ENCODE assay signal across 24 cellular contexts in genomic region chr11:81026008-81026407, GRCh38.
A peak's percentile ranks its signal among the peaks of the same experiment; 100 is the strongest.
DNase-seq lines count a peak whose midpoint lies in the region; ATAC-seq, FAIRE-seq and TF ChIP-seq lines count a peak whose summit lies in the region.
"Had no signal": no experiment of that assay in that cellular context is flagged by ENCODE, and none has a peak within 500 bp of the region (broad histone marks: within the 10 kb centered on the region; RNA-seq: fewer than 3 reads in every experiment).

No MANE protein-coding gene starts in this region.

- peak; percentile 6 for FAIRE-seq in H54 (lab: Jason Lieb, UNC)
- FAIRE-seq: A204.1, D721Med, G401.6, GM12891, GM19239 had no signal

- no peaks in the 10 kb centered on the region for H4K20me1 ChIP-seq in neural cell (ENCODE audit: insufficient read depth)
- H4K20me1 ChIP-seq: BLaER1 treated with 17β-estradiol and CSF1 and Interleukin-3, amounts not matched to agents 10 nM and 100 nM had no signal

- no peaks in the 10 kb centered on the region for H3K4me1 Mint-ChIP-seq in natural killer cell
- no peaks in the 10 kb centered on the region for H3K4me1 Mint-ChIP-seq in activated naive CD8-positive, alpha-beta T cell treated with anti-CD3 and anti-CD28 coated beads, Interleukin-2, amount 50 U/mL, for 24 hours
- H3K4me1 Mint-ChIP-seq: B cell had no signal

- H3K4me2 ChIP-seq in neural cell (ENCODE audit: low read length) = no peak overlapping the region
- H3K4me2 ChIP-seq: BLaER1 treated with 17β-estradiol and CSF1 and Interleukin-3, amounts not matched to agents 10 nM and 100 nM had no signal

- peak; percentile 36 for DNase-seq in NCI-H748 (lab: John Stamatoyannopoulos, UW; ENCODE audit: unreplicated experiment)
- DNase-seq in NCI-H748 treated with DMSO at 0.1 percent for 48 hours (lab: John Stamatoyannopoulos, UW) = no peak
- DNase-seq in H54 (ENCODE audit: insufficient read length, low spot score) = no peak
- peak; percentile 29 for DNase-seq in NCI-H524 treated with DMSO at 0.1 percent for 48 hours (lab: John Stamatoyannopoulos, UW)
- no peak for DNase-seq in natural killer cell
- no peak for DNase-seq in activated CD4-positive, alpha-beta T cell treated with anti-CD3 and anti-CD28 coated beads, Interleukin-2, amount 50 U/mL, for 48 hours
- no peak for DNase-seq in activated naive CD8-positive, alpha-beta T cell treated with anti-CD3 and anti-CD28 coated beads, Interleukin-2, amount 50 U/mL, for 24 hours
- DNase-seq: 8988T; AML-193; Caco-2; Calu3; CD4-positive, alpha-beta T cell; CD8-positive, alpha-beta T cell; DMS79 treated with DMSO at 0.1 percent for 48 hours; GF-D8 had no signal

- TF ChIP-seq CTCF in neural cell (IDR thresholded peaks at IDR 0.05; ENCODE audit: poor library complexity, severe bottlenecking) (no peak), natural killer cell (IDR thresholded peaks at IDR 0.05) (no peak)

- H3K27ac Mint-ChIP-seq in natural killer cell = no peak overlapping the region
- no peak overlapping the region for H3K27ac Mint-ChIP-seq in activated naive CD8-positive, alpha-beta T cell treated with anti-CD3 and anti-CD28 coated beads, Interleukin-2, amount 50 U/mL, for 24 hours
- H3K27ac Mint-ChIP-seq: B cell; CD4-positive, alpha-beta T cell; CD8-positive, alpha-beta T cell had no signal

- TF ChIP-seq RAD21 in neural cell (conservative IDR thresholded peaks at IDR 0.05) = no peak

- H3F3A ChIP-seq in neural cell (ENCODE audit: insufficient read depth, low read length, poor library complexity, severe bottlenecking) = no peaks in the 10 kb centered on the region

- intact Hi-C loops in natural killer cell (cut with micrococcal nuclease) = no loop called here

- H3K27me3 Mint-ChIP-seq in natural killer cell (ENCODE audit: low read depth in 2 of 2) = no peaks in the 10 kb centered on the region
- no peaks in the 10 kb centered on the region for H3K27me3 Mint-ChIP-seq in activated naive CD8-positive, alpha-beta T cell treated with anti-CD3 and anti-CD28 coated beads, Interleukin-2, amount 50 U/mL, for 24 hours
- H3K27me3 Mint-ChIP-seq: B cell; CD4-positive, alpha-beta T cell had no signal

- H3K36me3 Mint-ChIP-seq in natural killer cell = no peaks in the 10 kb centered on the region
- no peaks in the 10 kb centered on the region for H3K36me3 Mint-ChIP-seq in activated naive CD8-positive, alpha-beta T cell treated with anti-CD3 and anti-CD28 coated beads, Interleukin-2, amount 50 U/mL, for 24 hours (ENCODE audit: low read depth)
- H3K36me3 Mint-ChIP-seq: CD8-positive, alpha-beta T cell had no signal

- H3K4me3 Mint-ChIP-seq in natural killer cell = no peak overlapping the region
- no peak overlapping the region for H3K4me3 Mint-ChIP-seq in activated naive CD8-positive, alpha-beta T cell treated with anti-CD3 and anti-CD28 coated beads, Interleukin-2, amount 50 U/mL, for 24 hours
- H3K4me3 Mint-ChIP-seq: B cell; CD4-positive, alpha-beta T cell; CD8-positive, alpha-beta T cell had no signal

- H3K9me2 ChIP-seq in neural cell (ENCODE audit: insufficient read depth, low read length) = no peaks in the 10 kb centered on the region

- H3K27ac ChIP-seq in neural cell (ENCODE audit: low read length) = no peak overlapping the region
- H3K27ac ChIP-seq: BLaER1 treated with 17β-estradiol and CSF1 and Interleukin-3, amounts not matched to agents 10 nM and 100 nM; C4-2B had no signal

- peak; percentile 83 for TF ChIP-seq EP300 in neural cell (conservative IDR thresholded peaks at IDR 0.05; ENCODE audit: poor library complexity, severe bottlenecking)

- H3K79me2 ChIP-seq in neural cell (replicated peaks; ENCODE audit: insufficient read depth, low read length) = no peaks in the 10 kb centered on the region

- no peak overlapping the region for H3K9ac ChIP-seq in neural cell (ENCODE audit: low read length)
- H3K9ac ChIP-seq: BLaER1 treated with 17β-estradiol and CSF1 and Interleukin-3, amounts not matched to agents 10 nM and 100 nM had no signal

- peaks cover 3% of the 10 kb centered on the region for H3K27me3 ChIP-seq in neural cell (ENCODE audit: insufficient read depth, low read depth, low read length)
- H3K27me3 ChIP-seq: BLaER1 treated with 17β-estradiol and CSF1 and Interleukin-3, amounts not matched to agents 10 nM and 100 nM had no signal

- ATAC-seq in natural killer cell = no peak
- no peak for ATAC-seq in activated naive CD8-positive, alpha-beta T cell treated with anti-CD3 and anti-CD28 coated beads, Interleukin-2, amount 50 U/mL, for 24 hours
- ATAC-seq: CD8-positive, alpha-beta T cell had no signal

- H3K9me3 Mint-ChIP-seq in natural killer cell = peaks cover 6 to 13% of the 10 kb centered on the region in 2 donors
- peaks cover 7% of the 10 kb centered on the region for H3K9me3 Mint-ChIP-seq in activated naive CD8-positive, alpha-beta T cell treated with anti-CD3 and anti-CD28 coated beads, Interleukin-2, amount 50 U/mL, for 24 hours

- H3K4me3 ChIP-seq in neural cell (ENCODE audit: low read length) = no peak overlapping the region
- H3K4me3 ChIP-seq: BLaER1 treated with 17β-estradiol and CSF1 and Interleukin-3, amounts not matched to agents 10 nM and 100 nM had no signal

- TF ChIP-seq POLR2A in H54 (IDR thresholded peaks at IDR 0.05; ENCODE audit: low read depth, low read length) = no peak

- H2AFZ ChIP-seq in neural cell (ENCODE audit: low read depth, low read length) = no peak overlapping the region

- H3K36me3 ChIP-seq in neural cell (ENCODE audit: insufficient read depth, low read length) = no peaks in the 10 kb centered on the region
- H3K36me3 ChIP-seq: BLaER1 treated with 17β-estradiol and CSF1 and Interleukin-3, amounts not matched to agents 10 nM and 100 nM had no signal

- no peaks in the 10 kb centered on the region for H3K9me3 ChIP-seq in neural cell (ENCODE audit: low read length)
- H3K9me3 ChIP-seq: BLaER1 treated with 17β-estradiol and CSF1 and Interleukin-3, amounts not matched to agents 10 nM and 100 nM had no signal

TF ChIP-seq in neural cell, 6 proteins besides CTCF, POLR2A, EP300 and RAD21:
- TF ChIP-seq POLR2AphosphoS5 (IDR thresholded peaks at IDR 0.05) (peak; percentile 87), SMC3 (conservative IDR thresholded peaks at IDR 0.05; ENCODE audit: poor library complexity) (no peak)

Comparison
In these comparisons a context has a peak if more than half of its experiments do, and no peak if none do; other contexts are left out.
1. DNase-seq: peak in NCI-H748 (single experiment) and NCI-H524 treated with DMSO at 0.1 percent for 48 hours (single experiment); none in NCI-H748 treated with DMSO at 0.1 percent for 48 hours (single experiment), H54 (single experiment), natural killer cell (single experiment), activated CD4-positive, alpha-beta T cell treated with anti-CD3 and anti-CD28 coated beads, Interleukin-2, amount 50 U/mL, for 48 hours (0 of 2) and activated naive CD8-positive, alpha-beta T cell treated with anti-CD3 and anti-CD28 coated beads, Interleukin-2, amount 50 U/mL, for 24 hours (single experiment).